Comparison of ENCODE assay signal across 10 cellular contexts in the genomic region with DNA sequence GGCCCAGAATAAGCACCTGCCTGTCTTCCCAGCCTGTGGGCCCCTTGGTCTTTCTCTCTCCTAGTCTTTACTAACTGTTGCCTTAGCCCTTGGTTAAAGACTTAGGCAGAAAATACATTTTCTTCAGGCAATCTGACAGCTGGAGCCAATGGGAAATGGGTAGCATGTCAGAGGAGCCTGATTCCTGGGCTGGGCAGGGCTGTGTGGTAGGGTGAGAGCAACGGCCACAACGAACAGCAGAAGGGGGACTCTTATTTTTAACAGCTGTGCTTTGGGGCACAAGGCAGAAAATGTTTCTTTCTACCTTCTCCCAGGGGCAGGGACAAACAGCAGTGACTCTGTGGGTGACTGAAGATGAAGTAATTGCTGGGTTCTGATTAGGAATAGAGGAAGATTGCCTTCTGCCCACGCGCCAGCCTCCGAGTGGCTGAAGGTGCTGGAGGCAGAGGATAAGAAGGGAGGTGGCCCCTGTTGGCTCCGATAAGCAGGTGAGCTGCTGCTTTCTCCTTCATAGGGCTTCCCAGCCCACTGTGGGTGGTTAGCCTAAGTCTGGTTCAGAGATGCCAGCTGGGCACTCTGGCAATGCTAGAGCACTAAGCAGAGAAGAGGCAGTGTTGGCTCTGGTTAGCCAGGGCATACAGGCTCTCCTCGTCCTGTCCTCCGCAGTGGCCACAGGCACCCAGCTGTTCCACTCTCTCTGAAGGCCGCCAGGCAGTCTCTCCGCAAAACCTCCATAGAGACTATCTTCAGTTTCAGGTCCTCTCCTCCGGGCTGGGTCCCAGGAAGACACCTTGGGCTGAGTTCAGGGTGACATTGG. TPM values are rescaled to one million over a fixed set of nuclear protein-coding genes. Genes with fewer than 3 reads are reported as not detected.
DNase-seq lines count a peak whose midpoint lies in the region; ATAC-seq, FAIRE-seq and TF ChIP-seq lines count a peak whose summit lies in the region.
"Had no signal": no experiment of that assay in that cellular context is flagged by ENCODE, and none has a peak within 500 bp of the region (broad histone marks: within the 10 kb centered on the region; RNA-seq: fewer than 3 reads in every experiment).

No MANE protein-coding gene starts in this region.

- no peak for FAIRE-seq in astrocyte (lab: Jason Lieb, UNC)
- FAIRE-seq: pancreas had no signal

- peak overlapping the region; percentile 65 to 99 (median 88) for H3K4me2 ChIP-seq in BLaER1 treated with 17β-estradiol and CSF1 and Interleukin-3, amounts not matched to agents 10 nM and 100 nM
- H3K4me2 ChIP-seq in astrocyte (ENCODE audit: low read length): peak overlapping the region; percentile 92

- H2AFZ ChIP-seq in astrocyte (ENCODE audit: low read depth, low read length): no peak overlapping the region

- CTCF ChIA-PET in RWPE1 (lab: Yijun Ruan, JAX): interaction anchor here (0.8 to 1.5 kb wide), 4 partner anchors 80 to 907 kb away, joined by 3 to 6 read pairs (median 4); a partner anchor contains a TSS

- no peak for TF ChIP-seq CTCF in astrocyte (IDR thresholded peaks at IDR 0.05; ENCODE audit: insufficient read depth, low read depth, low read length)
- no peak for TF ChIP-seq CTCF in RWPE1 (conservative IDR thresholded peaks at IDR 0.05; ENCODE audit: low read depth)

- POLR2A ChIA-PET in RWPE1 (lab: Yijun Ruan, JAX; ENCODE audit: low non-redundant PET): no interaction called here

- DNase-seq in astrocyte (ENCODE audit: low read depth) (no peak), RWPE1 (ENCODE audit: low spot score) (no peak), NCI-H526 treated with DMSO at 0.1 percent for 48 hours (lab: John Stamatoyannopoulos, UW) (no peak), T1000 (lab: John Stamatoyannopoulos, UW) (no peak)
- DNase-seq: activated CD4-positive, alpha-beta T cell treated with anti-CD3 and anti-CD28 coated beads for 48 hours; pancreas had no signal

- H3K27me3 ChIP-seq in BLaER1 treated with 17β-estradiol and CSF1 and Interleukin-3, amounts not matched to agents 10 nM and 100 nM: peaks cover 46 to 73% (median 68%) of the 10 kb centered on the region in 11 experiments
- H3K27me3 ChIP-seq in HUES6 (ENCODE audit: control insufficient read depth, insufficient read depth, low read length) (no peaks in the 10 kb centered on the region), astrocyte (ENCODE audit: insufficient read depth, low read length) (peaks cover 39% of the 10 kb centered on the region), muscle layer of duodenum (ENCODE audit: low read depth, low read length) (peaks cover 44% of the 10 kb centered on the region)

- peaks cover 48 to 80% (median 69%) of the 10 kb centered on the region in 10 experiments for H3K4me1 ChIP-seq in BLaER1 treated with 17β-estradiol and CSF1 and Interleukin-3, amounts not matched to agents 10 nM and 100 nM
- H3K4me1 ChIP-seq in HUES6 (ENCODE audit: control insufficient read depth, insufficient read depth, low read length): peaks cover 61% of the 10 kb centered on the region
- H3K4me1 ChIP-seq in astrocyte (ENCODE audit: insufficient read depth, low read length): peaks cover 31% of the 10 kb centered on the region
- peaks cover 15 to 54% of the 10 kb centered on the region in 2 donors for H3K4me1 ChIP-seq in muscle layer of duodenum (ENCODE audit: control insufficient read depth in 1 of 2, insufficient read depth in 2 of 2, low read length in 2 of 2)

- peak overlapping the region; percentile 74 for H3K4me3 Mint-ChIP-seq in astrocyte (ENCODE audit: unreplicated experiment)

- no peak overlapping the region for H3K27ac ChIP-seq in BLaER1 treated with 17β-estradiol and CSF1 and Interleukin-3, amounts not matched to agents 10 nM and 100 nM
- H3K27ac ChIP-seq in HUES6 (ENCODE audit: low read depth, low read length) (no peak overlapping the region), astrocyte (ENCODE audit: low read depth, low read length) (no peak overlapping the region), muscle layer of duodenum (ENCODE audit: low read length) (no peak overlapping the region), RWPE1 (no peak overlapping the region)
- H3K27ac ChIP-seq: pancreas had no signal

- H3K79me2 ChIP-seq in astrocyte (ENCODE audit: insufficient read depth, low read length): no peaks in the 10 kb centered on the region

- H3K9me3 Mint-ChIP-seq in astrocyte (ENCODE audit: unreplicated experiment): no peaks in the 10 kb centered on the region

- H3K4me1 Mint-ChIP-seq in astrocyte (ENCODE audit: low read depth, unreplicated experiment): peaks cover 62% of the 10 kb centered on the region

- H3K9me3 ChIP-seq in BLaER1 treated with 17β-estradiol and CSF1 and Interleukin-3, amounts not matched to agents 10 nM and 100 nM (replicated peaks in 1 of 11): no peaks in the 10 kb centered on the region
- H3K9me3 ChIP-seq in HUES6 (ENCODE audit: control insufficient read depth, insufficient read depth, low read depth, low read length) (no peaks in the 10 kb centered on the region), astrocyte (ENCODE audit: insufficient read depth, low read depth, low read length) (no peaks in the 10 kb centered on the region), muscle layer of duodenum (ENCODE audit: control insufficient read depth in 1 of 2, low read length in 2 of 2) (no peaks in the 10 kb centered on the region)
- H3K9me3 ChIP-seq: pancreas had no signal

- H3K4me3 ChIP-seq in BLaER1 treated with 17β-estradiol and CSF1 and Interleukin-3, amounts not matched to agents 10 nM and 100 nM: peak overlapping the region in 8 of 10 experiments; percentile 6 to 67 (median 56); a peak in 11 of 20 replicates
- H3K4me3 ChIP-seq in HUES6 (ENCODE audit: low read depth, low read length): peak overlapping the region; percentile 50
- H3K4me3 ChIP-seq in astrocyte (ENCODE audit: insufficient read depth, low read depth, low read length): no peak overlapping the region
- peak overlapping the region; percentile 64 to 68 for H3K4me3 ChIP-seq in muscle layer of duodenum (ENCODE audit: low read depth in 1 of 2, low read length in 2 of 2)
- H3K4me3 ChIP-seq: pancreas had no signal

- peaks cover 0 to 46% (median 42%) of the 10 kb centered on the region in 11 experiments; a peak in 18 of 22 replicates for H4K20me1 ChIP-seq in BLaER1 treated with 17β-estradiol and CSF1 and Interleukin-3, amounts not matched to agents 10 nM and 100 nM
- peaks cover 62% of the 10 kb centered on the region for H4K20me1 ChIP-seq in astrocyte (ENCODE audit: insufficient read depth, low read length)

- H3K36me3 Mint-ChIP-seq in astrocyte (ENCODE audit: low read depth, unreplicated experiment): no peaks in the 10 kb centered on the region

- H3K27ac Mint-ChIP-seq in astrocyte (ENCODE audit: unreplicated experiment): peak overlapping the region; percentile 82

- no peaks in the 10 kb centered on the region for H3K36me3 ChIP-seq in BLaER1 treated with 17β-estradiol and CSF1 and Interleukin-3, amounts not matched to agents 10 nM and 100 nM
- peaks cover 7% of the 10 kb centered on the region for H3K36me3 ChIP-seq in HUES6 (ENCODE audit: control insufficient read depth, insufficient read depth, low read length)
- no peaks in the 10 kb centered on the region for H3K36me3 ChIP-seq in astrocyte (ENCODE audit: insufficient read depth, low read length)
- no peaks in the 10 kb centered on the region for H3K36me3 ChIP-seq in muscle layer of duodenum (ENCODE audit: control insufficient read depth in 1 of 2, insufficient read depth in 2 of 2, low read length in 2 of 2)
- H3K36me3 ChIP-seq: pancreas had no signal

- ATAC-seq in HG03175 (IDR thresholded peaks at IDR 0.05; ENCODE audit: unreplicated experiment): no peak

- H3K27me3 Mint-ChIP-seq in astrocyte (ENCODE audit: low read depth, unreplicated experiment): no peaks in the 10 kb centered on the region

- peak overlapping the region in 3 of 11 experiments; percentile 11 to 50 (median 40); a peak in 2 of 22 replicates for H3K9ac ChIP-seq in BLaER1 treated with 17β-estradiol and CSF1 and Interleukin-3, amounts not matched to agents 10 nM and 100 nM
- H3K9ac ChIP-seq in HUES6 (ENCODE audit: low read length): peak overlapping the region; percentile 65
- H3K9ac ChIP-seq in astrocyte (ENCODE audit: low read length): no peak overlapping the region

RNA-seq across cellular contexts. Expression of a gene that starts 1.5 kb away (rescaled TPM):
- 0.09 and 0.62 TPM in 2 replicates for total RNA-seq in astrocyte

RNA-seq across cellular contexts. Expression of a gene that starts 9.4 kb away (rescaled TPM):
- 19.1 and 21.4 TPM in 2 replicates for total RNA-seq in astrocyte

RNA-seq across cellular contexts. Expression of a gene that starts 19.7 kb away (rescaled TPM):
- total RNA-seq in astrocyte: 89.8 and 94.7 TPM in 2 replicates

RNA-seq across cellular contexts. Expression of a gene that starts 50.7 kb away (rescaled TPM):
- total RNA-seq in astrocyte: 62.5 and 92.1 TPM in 2 replicates
